In the genomic region with DNA sequence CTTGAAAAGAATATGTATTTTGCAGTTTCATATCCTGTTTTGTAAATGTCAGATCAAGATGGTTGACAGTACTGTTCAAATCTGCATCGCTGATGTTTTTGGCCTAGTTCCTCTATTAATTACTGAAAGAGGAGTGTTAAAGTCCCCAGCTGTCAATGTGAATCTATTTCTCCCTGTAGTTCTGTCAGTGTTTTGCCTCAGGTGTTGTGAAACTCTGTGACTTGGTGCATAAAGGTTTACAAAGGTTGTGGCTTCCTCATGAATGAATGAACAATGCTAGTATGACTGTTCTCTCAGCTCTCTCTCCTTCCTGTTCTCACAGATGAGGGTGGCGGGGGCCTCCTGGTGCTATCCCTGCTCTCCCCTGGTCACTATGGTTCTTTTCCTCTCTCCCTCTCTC, we compare ENCODE assay signal across 8 cellular contexts.
DNase-seq lines count a peak whose midpoint lies in the region; ATAC-seq lines count a peak whose summit lies in the region.

No MANE protein-coding gene starts in this region.

- peak; percentile 20 for DNase-seq in activated naive CD4-positive, alpha-beta T cell treated with Interleukin-2 at 50 U/mL for 16 hours
- no peak for DNase-seq in activated naive CD4-positive, alpha-beta T cell (lab: John Stamatoyannopoulos, UW)
- no peak for DNase-seq in activated T-cell treated with anti-CD3 and anti-CD28 coated beads, Interleukin-2, amount 50 U/mL, for 4 hours
- peak; percentile 68 for DNase-seq in stimulated activated naive B cell treated with anti-CD40 and anti-IgM and Interleukin-4, amounts not matched to agents 10 μg/mL and 1 μg/mL and 100 μg/mL, for 72 hours
- no peak for DNase-seq in superior temporal gyrus (ENCODE audit: extremely low spot score)
- no peak for DNase-seq in ecto neural progenitor cell (ENCODE audit: low spot score)
- DNase-seq in amniotic stem cell (lab: John Stamatoyannopoulos, UW) = no peak

- no peak overlapping the region for H3K4me3 Mint-ChIP-seq in activated T-cell treated with anti-CD3 and anti-CD28 coated beads, Interleukin-2, amount 50 U/mL, for 4 hours
- peak overlapping the region; percentile 66 to 67 for H3K4me3 Mint-ChIP-seq in stimulated activated naive B cell treated with anti-CD40 and anti-IgM and Interleukin-4, amounts not matched to agents 10 μg/mL and 1 μg/mL and 100 μg/mL, for 72 hours

- ATAC-seq in HG03103 (IDR thresholded peaks at IDR 0.05; ENCODE audit: low read depth, unreplicated experiment) = peak; percentile 98
- ATAC-seq in activated T-cell treated with anti-CD3 and anti-CD28 coated beads, Interleukin-2, amount 50 U/mL, for 4 hours = peak; percentile 72 to 85
- peak; percentile 99 for ATAC-seq in stimulated activated naive B cell treated with anti-CD40 and anti-IgM and Interleukin-4, amounts not matched to agents 10 μg/mL and 1 μg/mL and 100 μg/mL, for 72 hours (replicated peaks)

- peaks cover 20% of the 10 kb centered on the region for H3K4me1 Mint-ChIP-seq in activated T-cell treated with anti-CD3 and anti-CD28 coated beads, Interleukin-2, amount 50 U/mL, for 4 hours (ENCODE audit: low read depth)
- H3K4me1 Mint-ChIP-seq in stimulated activated naive B cell treated with anti-CD40 and anti-IgM and Interleukin-4, amounts not matched to agents 10 μg/mL and 1 μg/mL and 100 μg/mL, for 72 hours = peaks cover 11 to 23% of the 10 kb centered on the region in 2 donors

- H3K36me3 Mint-ChIP-seq in activated T-cell treated with anti-CD3 and anti-CD28 coated beads, Interleukin-2, amount 50 U/mL, for 4 hours (ENCODE audit: insufficient read depth) = peaks cover 48% of the 10 kb centered on the region
- peaks cover 36 to 55% of the 10 kb centered on the region in 2 donors for H3K36me3 Mint-ChIP-seq in stimulated activated naive B cell treated with anti-CD40 and anti-IgM and Interleukin-4, amounts not matched to agents 10 μg/mL and 1 μg/mL and 100 μg/mL, for 72 hours

- H3K27me3 Mint-ChIP-seq in activated T-cell treated with anti-CD3 and anti-CD28 coated beads, Interleukin-2, amount 50 U/mL, for 4 hours (ENCODE audit: low read depth) = no peaks in the 10 kb centered on the region
- H3K27me3 Mint-ChIP-seq in stimulated activated naive B cell treated with anti-CD40 and anti-IgM and Interleukin-4, amounts not matched to agents 10 μg/mL and 1 μg/mL and 100 μg/mL, for 72 hours = no peaks in the 10 kb centered on the region

- no peaks in the 10 kb centered on the region for H3K9me3 Mint-ChIP-seq in activated T-cell treated with anti-CD3 and anti-CD28 coated beads, Interleukin-2, amount 50 U/mL, for 4 hours
- H3K9me3 Mint-ChIP-seq in stimulated activated naive B cell treated with anti-CD40 and anti-IgM and Interleukin-4, amounts not matched to agents 10 μg/mL and 1 μg/mL and 100 μg/mL, for 72 hours = peaks cover 2 to 4% of the 10 kb centered on the region in 2 donors

- H3K27ac Mint-ChIP-seq in stimulated activated naive B cell treated with anti-CD40 and anti-IgM and Interleukin-4, amounts not matched to agents 10 μg/mL and 1 μg/mL and 100 μg/mL, for 72 hours = peak overlapping the region; percentile 94

Comparison
In these comparisons a context has a peak if more than half of its experiments do, and no peak if none do; other contexts are left out.
1. DNase-seq: peak in activated naive CD4-positive, alpha-beta T cell treated with Interleukin-2 at 50 U/mL for 16 hours (single experiment) and stimulated activated naive B cell treated with anti-CD40 and anti-IgM and Interleukin-4, amounts not matched to agents 10 μg/mL and 1 μg/mL and 100 μg/mL, for 72 hours (single experiment); none in activated naive CD4-positive, alpha-beta T cell (0 of 4), activated T-cell treated with anti-CD3 and anti-CD28 coated beads, Interleukin-2, amount 50 U/mL, for 4 hours (single experiment), superior temporal gyrus (single experiment), ecto neural progenitor cell (single experiment) and amniotic stem cell (single experiment).
2. Peak in every context shown above with its lines, with median percentiles within 50 percentile points of each other: ATAC-seq.